In the genomic region with DNA sequence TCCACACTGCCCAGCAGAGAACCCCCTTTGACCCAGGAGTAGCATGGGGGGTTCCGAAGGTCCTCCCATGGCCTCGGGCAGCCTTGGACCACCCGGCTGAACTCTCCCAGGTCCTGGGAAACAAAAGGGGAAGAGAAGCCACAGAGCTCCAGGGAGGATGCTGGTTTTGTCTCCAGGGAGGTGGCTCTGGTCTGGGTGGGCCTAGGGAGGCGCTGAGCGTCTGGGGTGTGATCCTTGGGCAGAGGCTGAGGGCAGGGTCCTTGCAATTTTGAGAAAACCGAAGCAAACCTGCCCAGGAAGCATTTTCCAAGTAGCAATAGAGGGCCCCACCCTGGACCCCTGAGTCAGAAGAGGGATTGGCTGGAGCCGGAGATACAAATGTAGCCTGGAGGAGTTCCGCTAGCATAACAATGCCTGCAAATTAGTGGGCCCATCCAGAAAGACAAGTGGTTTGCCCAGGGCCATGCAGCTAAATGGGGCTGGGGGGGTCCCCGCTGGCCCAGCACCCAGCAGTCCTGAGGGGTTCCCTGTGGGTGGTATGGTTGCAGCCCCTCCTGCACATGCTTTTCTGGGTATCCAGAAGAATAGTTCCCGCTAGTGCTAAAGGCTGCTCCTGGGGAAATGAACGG, we compare ENCODE assay signal across 2 cellular contexts.
TF ChIP-seq lines count a peak whose summit lies in the region.

No MANE protein-coding gene starts in this region.

TF ChIP-seq in GM23338, 12 proteins besides CTCF, POLR2A, EP300 and RAD21 (continued from another document):
- TF ChIP-seq, protein P1, sequence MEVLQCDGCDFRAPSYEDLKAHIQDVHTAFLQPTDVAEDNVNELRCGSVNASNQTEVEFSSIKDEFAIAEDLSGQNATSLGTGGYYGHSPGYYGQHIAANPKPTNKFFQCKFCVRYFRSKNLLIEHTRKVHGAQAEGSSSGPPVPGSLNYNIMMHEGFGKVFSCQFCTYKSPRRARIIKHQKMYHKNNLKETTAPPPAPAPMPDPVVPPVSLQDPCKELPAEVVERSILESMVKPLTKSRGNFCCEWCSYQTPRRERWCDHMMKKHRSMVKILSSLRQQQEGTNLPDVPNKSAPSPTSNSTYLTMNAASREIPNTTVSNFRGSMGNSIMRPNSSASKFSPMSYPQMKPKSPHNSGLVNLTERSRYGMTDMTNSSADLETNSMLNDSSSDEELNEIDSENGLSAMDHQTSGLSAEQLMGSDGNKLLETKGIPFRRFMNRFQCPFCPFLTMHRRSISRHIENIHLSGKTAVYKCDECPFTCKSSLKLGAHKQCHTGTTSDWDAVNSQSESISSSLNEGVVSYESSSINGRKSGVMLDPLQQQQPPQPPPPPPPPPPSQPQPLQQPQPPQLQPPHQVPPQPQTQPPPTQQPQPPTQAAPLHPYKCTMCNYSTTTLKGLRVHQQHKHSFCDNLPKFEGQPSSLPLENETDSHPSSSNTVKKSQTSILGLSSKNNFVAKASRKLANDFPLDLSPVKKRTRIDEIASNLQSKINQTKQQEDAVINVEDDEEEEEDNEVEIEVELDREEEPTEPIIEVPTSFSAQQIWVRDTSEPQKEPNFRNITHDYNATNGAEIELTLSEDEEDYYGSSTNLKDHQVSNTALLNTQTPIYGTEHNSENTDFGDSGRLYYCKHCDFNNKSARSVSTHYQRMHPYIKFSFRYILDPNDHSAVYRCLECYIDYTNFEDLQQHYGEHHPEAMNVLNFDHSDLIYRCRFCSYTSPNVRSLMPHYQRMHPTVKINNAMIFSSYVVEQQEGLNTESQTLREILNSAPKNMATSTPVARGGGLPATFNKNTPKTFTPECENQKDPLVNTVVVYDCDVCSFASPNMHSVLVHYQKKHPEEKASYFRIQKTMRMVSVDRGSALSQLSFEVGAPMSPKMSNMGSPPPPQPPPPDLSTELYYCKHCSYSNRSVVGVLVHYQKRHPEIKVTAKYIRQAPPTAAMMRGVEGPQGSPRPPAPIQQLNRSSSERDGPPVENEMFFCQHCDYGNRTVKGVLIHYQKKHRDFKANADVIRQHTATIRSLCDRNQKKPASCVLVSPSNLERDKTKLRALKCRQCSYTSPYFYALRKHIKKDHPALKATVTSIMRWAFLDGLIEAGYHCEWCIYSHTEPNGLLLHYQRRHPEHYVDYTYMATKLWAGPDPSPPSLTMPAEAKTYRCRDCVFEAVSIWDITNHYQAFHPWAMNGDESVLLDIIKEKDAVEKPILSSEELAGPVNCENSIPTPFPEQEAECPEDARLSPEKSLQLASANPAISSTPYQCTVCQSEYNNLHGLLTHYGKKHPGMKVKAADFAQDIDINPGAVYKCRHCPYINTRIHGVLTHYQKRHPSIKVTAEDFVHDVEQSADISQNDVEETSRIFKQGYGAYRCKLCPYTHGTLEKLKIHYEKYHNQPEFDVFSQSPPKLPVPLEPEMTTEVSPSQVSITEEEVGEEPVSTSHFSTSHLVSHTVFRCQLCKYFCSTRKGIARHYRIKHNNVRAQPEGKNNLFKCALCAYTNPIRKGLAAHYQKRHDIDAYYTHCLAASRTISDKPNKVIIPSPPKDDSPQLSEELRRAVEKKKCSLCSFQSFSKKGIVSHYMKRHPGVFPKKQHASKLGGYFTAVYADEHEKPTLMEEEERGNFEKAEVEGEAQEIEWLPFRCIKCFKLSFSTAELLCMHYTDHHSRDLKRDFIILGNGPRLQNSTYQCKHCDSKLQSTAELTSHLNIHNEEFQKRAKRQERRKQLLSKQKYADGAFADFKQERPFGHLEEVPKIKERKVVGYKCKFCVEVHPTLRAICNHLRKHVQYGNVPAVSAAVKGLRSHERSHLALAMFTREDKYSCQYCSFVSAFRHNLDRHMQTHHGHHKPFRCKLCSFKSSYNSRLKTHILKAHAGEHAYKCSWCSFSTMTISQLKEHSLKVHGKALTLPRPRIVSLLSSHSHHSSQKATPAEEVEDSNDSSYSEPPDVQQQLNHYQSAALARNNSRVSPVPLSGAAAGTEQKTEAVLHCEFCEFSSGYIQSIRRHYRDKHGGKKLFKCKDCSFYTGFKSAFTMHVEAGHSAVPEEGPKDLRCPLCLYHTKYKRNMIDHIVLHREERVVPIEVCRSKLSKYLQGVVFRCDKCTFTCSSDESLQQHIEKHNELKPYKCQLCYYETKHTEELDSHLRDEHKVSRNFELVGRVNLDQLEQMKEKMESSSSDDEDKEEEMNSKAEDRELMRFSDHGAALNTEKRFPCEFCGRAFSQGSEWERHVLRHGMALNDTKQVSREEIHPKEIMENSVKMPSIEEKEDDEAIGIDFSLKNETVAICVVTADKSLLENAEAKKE (CRISPR knock-in tag; IDR thresholded peaks at IDR 0.05), result no peak

TF ChIP-seq in WTC11, 78 proteins besides CTCF, POLR2A, EP300 and RAD21 (continued from another document):
- no peak for TF ChIP-seq TEAD1 (CRISPR knock-in tag; IDR thresholded peaks at IDR 0.05)
- TF ChIP-seq, protein P2, sequence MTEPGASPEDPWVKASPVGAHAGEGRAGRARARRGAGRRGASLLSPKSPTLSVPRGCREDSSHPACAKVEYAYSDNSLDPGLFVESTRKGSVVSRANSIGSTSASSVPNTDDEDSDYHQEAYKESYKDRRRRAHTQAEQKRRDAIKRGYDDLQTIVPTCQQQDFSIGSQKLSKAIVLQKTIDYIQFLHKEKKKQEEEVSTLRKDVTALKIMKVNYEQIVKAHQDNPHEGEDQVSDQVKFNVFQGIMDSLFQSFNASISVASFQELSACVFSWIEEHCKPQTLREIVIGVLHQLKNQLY (CRISPR knock-in tag; IDR thresholded peaks at IDR 0.05), result no peak
- TF ChIP-seq KAT7 (CRISPR knock-in tag; IDR thresholded peaks at IDR 0.05; ENCODE audit: borderline replicate concordance), result 0 out of 2 replicates have a peak, but pooled peaks have one; percentile 41
